27 cellular contexts compared by ENCODE assay signal in genomic region chr1:7111855-7112254, GRCh38.
"Had no signal": no experiment of that assay in that cellular context is flagged by ENCODE, and none has a peak within 500 bp of the region (broad histone marks: within the 10 kb centered on the region; RNA-seq: fewer than 3 reads in every experiment).

No MANE protein-coding gene starts in this region.

- H3K4me3 Mint-ChIP-seq: dendritic cell treated with granulocyte-macrophage colony-stimulating factor and Interleukin-4, amounts not matched to agents 40 ng/mL and 50 ng/mL, for 4 days; endodermal cell; naive thymus-derived CD8-positive, alpha-beta T cell; nephron progenitor cell had no signal

- H3K4me3 ChIP-seq: gastroesophageal sphincter, heart left ventricle, hepatocyte, lower lobe of right lung, prostate gland, right atrium auricular region, smooth muscle cell, stomach, thyroid gland, vagina had no signal

- H3K36me3 ChIP-seq: gastroesophageal sphincter, heart left ventricle, lower lobe of right lung, prostate gland, right atrium auricular region, stomach, thyroid gland, vagina had no signal

- H3K9me3 ChIP-seq: gastroesophageal sphincter, lower lobe of right lung, prostate gland, right atrium auricular region, thyroid gland, vagina had no signal

- H3K27ac ChIP-seq: gastroesophageal sphincter, heart left ventricle, hepatocyte, lower lobe of right lung, prostate gland, right atrium auricular region, stomach, thyroid gland, vagina had no signal

- H3K27ac Mint-ChIP-seq: dendritic cell treated with granulocyte-macrophage colony-stimulating factor and Interleukin-4, amounts not matched to agents 40 ng/mL and 50 ng/mL, for 4 days; endodermal cell; naive thymus-derived CD8-positive, alpha-beta T cell; nephron progenitor cell had no signal

- DNase-seq: effector CD8-positive, alpha-beta T cell; endodermal cell; foreskin fibroblast; heart left ventricle; left cardiac atrium; left ventricle myocardium superior; lower lobe of right lung; naive thymus-derived CD8-positive, alpha-beta T cell; nephron progenitor cell; nucleus accumbens; stimulated activated CD4-positive, alpha-beta T cell treated with anti-CD3 and anti-CD28 coated beads, Interleukin-12 subunit alpha, Interleukin-12 subunit beta, amount 100 ng/mL, for 4 hours; stimulated activated CD4-positive, alpha-beta T cell treated with anti-CD3 and anti-CD28 coated beads, Interleukin-1b, Interleukin-23, amount 100 ng/mL, for 48 hours; stimulated activated CD4-positive, alpha-beta T cell treated with anti-CD3 and anti-CD28 coated beads, Interleukin-4, amount 100 ng/mL, for 1 hour; stimulated activated CD8-positive, alpha-beta memory T cell treated with anti-CD3 and anti-CD28 coated beads, Interleukin-4, amount 100 ng/mL, for 48 hours; stimulated activated naive CD4-positive, alpha-beta T cell treated with Interleukin-2 at 50 U/mL for 16 hours; stomach; thyroid gland; trophoblast cell had no signal

- ATAC-seq: esophagus mucosa; gastroesophageal sphincter; heart left ventricle; left cardiac atrium; left ventricle myocardium superior; lower lobe of right lung; naive thymus-derived CD8-positive, alpha-beta T cell; sciatic nerve had no signal

- H3K4me1 ChIP-seq: gastroesophageal sphincter, heart left ventricle, lower lobe of right lung, prostate gland, right atrium auricular region, stomach, thyroid gland, vagina had no signal

- H3K27me3 ChIP-seq: hepatocyte, right atrium auricular region, thyroid gland, vagina had no signal

- H3K9me3 Mint-ChIP-seq: dendritic cell treated with granulocyte-macrophage colony-stimulating factor and Interleukin-4, amounts not matched to agents 40 ng/mL and 50 ng/mL, for 4 days had no signal

- H3K4me1 Mint-ChIP-seq: naive thymus-derived CD8-positive, alpha-beta T cell had no signal
